In the genomic region with DNA sequence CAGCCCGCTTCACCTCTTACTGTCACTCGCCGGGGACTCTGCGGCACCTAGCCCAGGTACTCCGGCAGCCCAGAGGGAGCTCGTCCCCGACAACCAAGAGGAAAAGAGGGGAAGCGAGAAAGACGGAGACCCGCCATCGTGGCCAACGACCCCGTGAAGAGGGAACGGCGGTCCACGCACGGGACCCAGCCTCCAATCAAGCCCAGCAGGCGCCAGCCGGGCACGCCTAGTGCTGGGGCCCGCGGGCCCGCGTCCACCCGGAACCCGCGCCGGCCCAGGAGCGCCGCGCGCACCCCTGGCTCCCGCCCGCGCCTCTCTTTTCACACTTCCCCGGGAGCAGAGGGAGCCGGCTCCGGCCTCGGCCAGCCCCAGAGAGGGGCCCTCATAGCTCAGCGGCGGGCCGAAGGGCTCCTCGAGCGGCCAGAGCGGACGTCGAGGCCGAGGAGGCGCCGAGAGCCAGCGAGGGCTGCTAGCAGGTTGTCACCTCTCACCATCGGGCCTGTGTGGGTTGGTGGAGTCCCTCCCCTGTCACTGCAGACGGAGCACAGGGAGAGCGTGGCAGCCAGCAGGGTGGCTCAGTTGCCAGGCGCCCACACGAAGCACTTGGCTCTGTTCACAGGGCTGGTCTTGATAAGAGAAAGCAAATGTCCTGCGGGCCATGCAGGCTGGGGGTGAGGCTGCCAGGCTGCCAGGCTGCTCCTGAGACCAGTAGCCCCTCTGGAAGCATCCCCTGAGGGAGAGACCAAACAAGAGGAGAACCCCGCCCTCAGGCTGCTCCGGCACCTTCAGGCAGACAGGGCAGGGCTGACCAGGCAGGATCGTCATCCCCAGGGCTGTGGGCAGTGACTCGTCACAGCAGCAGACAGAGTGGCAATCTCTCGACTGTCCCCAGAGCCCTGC, we compare ENCODE assay signal across 12 cellular contexts. TPM values are rescaled to one million over a fixed set of nuclear protein-coding genes. Genes with fewer than 3 reads are reported as not detected.
DNase-seq lines count a peak whose midpoint lies in the region; ATAC-seq and TF ChIP-seq lines count a peak whose summit lies in the region.
"Had no signal": no experiment of that assay in that cellular context is flagged by ENCODE, and none has a peak within 500 bp of the region (broad histone marks: within the 10 kb centered on the region; RNA-seq: fewer than 3 reads in every experiment).

No MANE protein-coding gene starts in this region.

- no peaks in the 10 kb centered on the region for H4K20me1 ChIP-seq in GM23248 (ENCODE audit: insufficient read depth)
- no peaks in the 10 kb centered on the region for H4K20me1 ChIP-seq in PC-3 (ENCODE audit: low read length)

- H3F3A ChIP-seq in GM23248 (ENCODE audit: insufficient read depth) (peaks cover 17% of the 10 kb centered on the region), PC-3 (ENCODE audit: low read length, unreplicated experiment) (no peaks in the 10 kb centered on the region)

- DNase-seq in GM23248 = peak; percentile 60
- DNase-seq in PC-3 = peak; percentile 19
- DNase-seq in left cardiac atrium = peak; percentile 64
- DNase-seq in sciatic nerve (ENCODE audit: low spot score) = peak; percentile 56
- DNase-seq in NOMO-1 (lab: John Stamatoyannopoulos, UW; ENCODE audit: unreplicated experiment in 2 of 2) = no peak
- no peak for DNase-seq in mesothelial cell of epicardium (ENCODE audit: low spot score in 2 of 2, unreplicated experiment in 2 of 2)
- DNase-seq: activated naive CD4-positive, alpha-beta T cell treated with anti-CD3 and anti-CD28 coated beads, Interleukin-2, amount 10 ng/mL, durations not matched to agents 7 days and 5 days; GF-D8; NCI-H2227 treated with DMSO at 0.1 percent for 48 hours; T1000 had no signal

- no TSS peak for BruUV-seq in PC-3 (replicated peaks; lab: Mats Ljungman, UMichigan)

- CTCF ChIA-PET in PC-3 (lab: Charles Lee) = no interaction called here

- H3K79me2 ChIP-seq in GM23248 (ENCODE audit: insufficient read depth) = no peaks in the 10 kb centered on the region
- H3K79me2 ChIP-seq in PC-3 (ENCODE audit: low read length) = no peaks in the 10 kb centered on the region

- no peaks in the 10 kb centered on the region for H3K27me3 Mint-ChIP-seq in mesothelial cell of epicardium (ENCODE audit: low read depth)

- H3K9me3 Mint-ChIP-seq in mesothelial cell of epicardium = no peaks in the 10 kb centered on the region
- H3K9me3 Mint-ChIP-seq: activated naive CD4-positive, alpha-beta T cell treated with anti-CD3 and anti-CD28 coated beads, Interleukin-2, amount 10 ng/mL, durations not matched to agents 7 days and 5 days had no signal

- peaks cover 14% of the 10 kb centered on the region for H3K4me1 Mint-ChIP-seq in mesothelial cell of epicardium
- H3K4me1 Mint-ChIP-seq: activated naive CD4-positive, alpha-beta T cell treated with anti-CD3 and anti-CD28 coated beads, Interleukin-2, amount 10 ng/mL, durations not matched to agents 7 days and 5 days had no signal

- no peaks in the 10 kb centered on the region for H3K9me3 ChIP-seq in GM23248 (ENCODE audit: low read depth)
- no peaks in the 10 kb centered on the region for H3K9me3 ChIP-seq in PC-3 (ENCODE audit: low read length)

- no peak overlapping the region for H3K4me3 Mint-ChIP-seq in mesothelial cell of epicardium
- H3K4me3 Mint-ChIP-seq: activated naive CD4-positive, alpha-beta T cell treated with anti-CD3 and anti-CD28 coated beads, Interleukin-2, amount 10 ng/mL, durations not matched to agents 7 days and 5 days had no signal

- H3K4me3 ChIP-seq in GM23248 = no peak overlapping the region
- H3K4me3 ChIP-seq in PC-3 (ENCODE audit: low read length) = no peak overlapping the region

- ATAC-seq in PC-3 (peak; percentile 77), left cardiac atrium (peak; percentile 66 to 71), sciatic nerve (no peak), GM18867 (IDR thresholded peaks at IDR 0.05; ENCODE audit: unreplicated experiment) (no peak), GM21528 (IDR thresholded peaks at IDR 0.05; ENCODE audit: low FRiP score, unreplicated experiment) (no peak)

- peaks cover 20% of the 10 kb centered on the region for H3K4me1 ChIP-seq in GM23248 (ENCODE audit: insufficient read depth)
- H3K4me1 ChIP-seq in PC-3 (ENCODE audit: insufficient read depth, low read length) = peaks cover 9% of the 10 kb centered on the region; the same call in 1 of the 2 replicates

- no peak overlapping the region for H3K27ac Mint-ChIP-seq in mesothelial cell of epicardium
- H3K27ac Mint-ChIP-seq: activated naive CD4-positive, alpha-beta T cell treated with anti-CD3 and anti-CD28 coated beads, Interleukin-2, amount 10 ng/mL, durations not matched to agents 7 days and 5 days had no signal

- H3K27me3 ChIP-seq in GM23248 (replicated peaks; ENCODE audit: insufficient read depth) (no peaks in the 10 kb centered on the region), PC-3 (ENCODE audit: low read length) (no peaks in the 10 kb centered on the region)

- H3K9ac ChIP-seq in GM23248 (0 out of 2 replicates have a peak overlapping the region, but pooled peaks have one; percentile 36), PC-3 (ENCODE audit: low read length) (no peak overlapping the region)

- intact Hi-C loops in PC-3 (cut with micrococcal nuclease) = no loop called here
- intact Hi-C loops in left cardiac atrium (cut with DNase I) = no loop called here
- intact Hi-C loops in sciatic nerve (cut with DNase I) = no loop called here

- TF ChIP-seq CTCF in PC-3 (conservative IDR thresholded peaks at IDR 0.05; ENCODE audit: low read depth, low read length) (no peak), mesothelial cell of epicardium (IDR thresholded peaks at IDR 0.05; ENCODE audit: unreplicated experiment) (no peak)

- H3K36me3 ChIP-seq in GM23248 (ENCODE audit: low read depth) (no peaks in the 10 kb centered on the region), PC-3 (ENCODE audit: low read depth, low read length) (0 out of 2 replicates have a peak, but pooled peaks cover 2% of the 10 kb centered on the region)

- no peaks in the 10 kb centered on the region for H3K9me2 ChIP-seq in GM23248 (ENCODE audit: insufficient read depth)
- H3K9me2 ChIP-seq in PC-3 (replicated peaks; ENCODE audit: low read length) = no peaks in the 10 kb centered on the region

- H2AFZ ChIP-seq in GM23248 = no peak overlapping the region
- H2AFZ ChIP-seq in PC-3 (ENCODE audit: low read length) = no peak overlapping the region

- POLR2A ChIA-PET in PC-3 (lab: Charles Lee; ENCODE audit: unreplicated experiment) = no interaction called here

- H3K27ac ChIP-seq in GM23248 = peak overlapping the region; percentile 63; the same call in 1 of the 2 replicates
- H3K27ac ChIP-seq in PC-3 (ENCODE audit: low read length) = no peak overlapping the region

- no peak overlapping the region for H3K4me2 ChIP-seq in GM23248 (ENCODE audit: unreplicated experiment)
- H3K4me2 ChIP-seq in PC-3 (ENCODE audit: low read length) = no peak overlapping the region

- WGBS in GM23248 (ENCODE audit: low coverage in 1 of 2, low lambda C conversion rate in 2 of 2, missing lambda C conversion rate in 2 of 2), 2 experiments = 81 to 85% methylated on average over 30 to 62 of the region's 62 CpGs

- H3K36me3 Mint-ChIP-seq in mesothelial cell of epicardium = peaks cover 2% of the 10 kb centered on the region
- H3K36me3 Mint-ChIP-seq: activated naive CD4-positive, alpha-beta T cell treated with anti-CD3 and anti-CD28 coated beads, Interleukin-2, amount 10 ng/mL, durations not matched to agents 7 days and 5 days had no signal

- in situ Hi-C loops in GM23248 (cut with MboI) = no loop called here

RNA-seq across cellular contexts. Expression of a gene that starts 36.9 kb away (rescaled TPM):
- 5.8 and 6.6 TPM in 2 replicates for total RNA-seq in GM23248 (2014; rRNA removed; shearing (Covaris generic))
- polyA plus RNA-seq in GM23248 (2016; fragmentation: Nextera tagmentation; extraction: Ambion mirVana) = 4.8 and 4.9 TPM in 2 replicates
- total RNA-seq in PC-3 (2014; rRNA removed) = 13.4 and 14.0 TPM in 2 replicates
- 10 to 100 TPM; 21.7 to 32.0 TPM for total RNA-seq in left cardiac atrium
- 23.5 TPM for total RNA-seq in sciatic nerve
- 14.0 to 15.8 TPM (median 14.5 TPM) in 3 replicates for total RNA-seq in mesothelial cell of epicardium

RNA-seq across cellular contexts. Expression of a gene that starts 55.0 kb away (rescaled TPM):
- 0.32 and 0.38 TPM in 2 replicates for total RNA-seq in GM23248 (2014; rRNA removed; shearing (Covaris generic))
- polyA plus RNA-seq in GM23248 (2016; fragmentation: Nextera tagmentation; extraction: Ambion mirVana) = 0.45 and 0.61 TPM in 2 replicates
- total RNA-seq in PC-3 (2014; rRNA removed) (9.3 and 10.3 TPM in 2 replicates), left cardiac atrium (1 to 10 TPM; 1.4 to 5.7 TPM), sciatic nerve (1.5 TPM), mesothelial cell of epicardium (8.2 to 10.4 TPM (median 9.7 TPM) in 3 replicates)

Comparison
In these comparisons a context has a peak if more than half of its experiments do, and no peak if none do; other contexts are left out.
1. DNase-seq: peak in GM23248 (single experiment), PC-3 (single experiment), left cardiac atrium (single experiment) and sciatic nerve (single experiment); none in NOMO-1 (0 of 2) and mesothelial cell of epicardium (0 of 2).
2. ATAC-seq: peak in PC-3 (single experiment) and left cardiac atrium (2 of 2); none in sciatic nerve (single experiment), GM18867 (single experiment) and GM21528 (single experiment).